13 cellular contexts compared by ENCODE assay signal in genomic region chr2:128195435-128195984, GRCh38.
A peak's percentile ranks its signal among the peaks of the same experiment; 100 is the strongest.
DNase-seq lines count a peak whose midpoint lies in the region; ATAC-seq and TF ChIP-seq lines count a peak whose summit lies in the region.
"Had no signal": no experiment of that assay in that cellular context is flagged by ENCODE, and none has a peak within 500 bp of the region (broad histone marks: within the 10 kb centered on the region; RNA-seq: fewer than 3 reads in every experiment).

No MANE protein-coding gene starts in this region.

- H3K79me2 ChIP-seq in hepatocyte = no peaks in the 10 kb centered on the region

- TF ChIP-seq POLR2A in sigmoid colon (IDR thresholded peaks at IDR 0.05) = no peak

- no peak for TF ChIP-seq CTCF in activated CD8-positive, alpha-beta T cell treated with anti-CD3 and anti-CD28 coated beads for 36 hours (IDR thresholded peaks at IDR 0.05)
- no peak for TF ChIP-seq CTCF in hepatocyte (IDR thresholded peaks at IDR 0.05; ENCODE audit: poor library complexity)
- no peak for TF ChIP-seq CTCF in sigmoid colon (IDR thresholded peaks at IDR 0.05)

- H3K27ac Mint-ChIP-seq in activated CD8-positive, alpha-beta T cell treated with anti-CD3 and anti-CD28 coated beads, Interleukin-2, amount 10 ng/mL, durations not matched to agents 7 days and 5 days = peak overlapping the region; percentile 42
- no peak overlapping the region for H3K27ac Mint-ChIP-seq in activated CD8-positive, alpha-beta T cell treated with anti-CD3 and anti-CD28 coated beads for 36 hours
- H3K27ac Mint-ChIP-seq in T-cell = peak overlapping the region; percentile 37 to 92
- H3K27ac Mint-ChIP-seq: natural killer cell treated with Interleukin-12 subunit alpha and Interleukin-12 subunit beta and Interleukin-15 and Interleukin-18, amount 100 ng/mL, for 72 hours had no signal

- H3K4me1 Mint-ChIP-seq in activated CD8-positive, alpha-beta T cell treated with anti-CD3 and anti-CD28 coated beads, Interleukin-2, amount 10 ng/mL, durations not matched to agents 7 days and 5 days (ENCODE audit: low read depth) = peaks cover 26% of the 10 kb centered on the region
- H3K4me1 Mint-ChIP-seq in activated CD8-positive, alpha-beta T cell treated with anti-CD3 and anti-CD28 coated beads for 36 hours (ENCODE audit: low read depth) = peaks cover 27% of the 10 kb centered on the region
- H3K4me1 Mint-ChIP-seq in T-cell = peaks cover 31 to 40% (median 33%) of the 10 kb centered on the region in 3 donors

- H3K4me3 Mint-ChIP-seq in activated CD8-positive, alpha-beta T cell treated with anti-CD3 and anti-CD28 coated beads, Interleukin-2, amount 10 ng/mL, durations not matched to agents 7 days and 5 days = no peak overlapping the region
- no peak overlapping the region for H3K4me3 Mint-ChIP-seq in activated CD8-positive, alpha-beta T cell treated with anti-CD3 and anti-CD28 coated beads for 36 hours
- peak overlapping the region; percentile 21 to 62 (median 35) for H3K4me3 Mint-ChIP-seq in T-cell
- H3K4me3 Mint-ChIP-seq: H9; natural killer cell treated with Interleukin-12 subunit alpha and Interleukin-12 subunit beta and Interleukin-15 and Interleukin-18, amount 100 ng/mL, for 72 hours had no signal

- H3K4me1 ChIP-seq in hepatocyte (ENCODE audit: insufficient read depth) (peaks cover 24% of the 10 kb centered on the region), sigmoid colon (peaks cover 0 to 23% (median 18%) of the 10 kb centered on the region in 4 donors)
- H3K4me1 ChIP-seq: breast epithelium had no signal

- CTCF ChIA-PET in activated CD8-positive, alpha-beta T cell treated with anti-CD3 and anti-CD28 coated beads, Interleukin-2, amount 10 ng/mL, durations not matched to agents 7 days and 5 days (lab: Charles Lee) = no interaction called here
- CTCF ChIA-PET in activated CD8-positive, alpha-beta T cell treated with anti-CD3 and anti-CD28 coated beads for 36 hours (lab: Charles Lee) = no interaction called here
- CTCF ChIA-PET in T-cell (lab: Charles Lee) = no interaction called here

- H3K4me3 ChIP-seq in hepatocyte = no peak overlapping the region
- H3K4me3 ChIP-seq in sigmoid colon = no peak overlapping the region
- H3K4me3 ChIP-seq: breast epithelium had no signal

- no peaks in the 10 kb centered on the region for H3K9me3 Mint-ChIP-seq in activated CD8-positive, alpha-beta T cell treated with anti-CD3 and anti-CD28 coated beads, Interleukin-2, amount 10 ng/mL, durations not matched to agents 7 days and 5 days (ENCODE audit: insufficient read depth)
- no peaks in the 10 kb centered on the region for H3K9me3 Mint-ChIP-seq in activated CD8-positive, alpha-beta T cell treated with anti-CD3 and anti-CD28 coated beads for 36 hours
- no peaks in the 10 kb centered on the region for H3K9me3 Mint-ChIP-seq in T-cell
- H3K9me3 Mint-ChIP-seq: activated naive CD8-positive, alpha-beta T cell treated with anti-CD3 and anti-CD28 coated beads, Interleukin-2, amount 10 ng/mL, durations not matched to agents 7 days and 5 days; H9; natural killer cell treated with Interleukin-12 subunit alpha and Interleukin-12 subunit beta and Interleukin-15 and Interleukin-18, amount 100 ng/mL, for 72 hours had no signal

- H3K27ac ChIP-seq in hepatocyte = peak overlapping the region; percentile 69
- peak overlapping the region in 3 of 4 donors; percentile 57 to 73 (median 69) for H3K27ac ChIP-seq in sigmoid colon
- H3K27ac ChIP-seq: breast epithelium had no signal

- H3K4me2 ChIP-seq in hepatocyte = peak overlapping the region; percentile 55

- no peaks in the 10 kb centered on the region for H4K20me1 ChIP-seq in hepatocyte (ENCODE audit: insufficient read depth, poor library complexity, severe bottlenecking)

- no peak for ATAC-seq in activated CD8-positive, alpha-beta T cell treated with anti-CD3 and anti-CD28 coated beads, Interleukin-2, amount 10 ng/mL, durations not matched to agents 7 days and 5 days
- no peak for ATAC-seq in activated CD8-positive, alpha-beta T cell treated with anti-CD3 and anti-CD28 coated beads for 36 hours
- ATAC-seq in T-cell (replicated peaks in 1 of 4) (peak in 2 of 4 experiments; percentile 25 to 33), HG03460 (IDR thresholded peaks at IDR 0.05; ENCODE audit: unreplicated experiment) (no peak)

- 61% methylated on average over 6 of the region's 6 CpGs for WGBS in hepatocyte (ENCODE audit: low lambda C conversion rate, missing lambda C conversion rate)
- whole genome bisulfite sequencing in sigmoid colon, 2 donors = 15 to 37% methylated on average over 6 of the region's 6 CpGs

- no peak for DNase-seq in activated CD8-positive, alpha-beta T cell treated with anti-CD3 and anti-CD28 coated beads, Interleukin-2, amount 10 ng/mL, durations not matched to agents 7 days and 5 days
- DNase-seq in activated CD8-positive, alpha-beta T cell treated with anti-CD3 and anti-CD28 coated beads for 36 hours = no peak
- no peak for DNase-seq in T-cell
- DNase-seq in hepatocyte (ENCODE audit: low spot score) = peak; percentile 46
- no peak for DNase-seq in sigmoid colon
- no peak for DNase-seq in activated effector memory CD4-positive, alpha-beta T cell treated with anti-CD3 and anti-CD28 coated beads, Interleukin-2, amount 50 U/mL, for 16 hours
- no peak for DNase-seq in NCI-H2227 treated with DMSO at 0.1 percent for 48 hours (lab: John Stamatoyannopoulos, UW)
- DNase-seq: activated CD4-positive, CD25-positive, alpha-beta regulatory T cell treated with anti-CD3 and anti-CD28 coated beads, Interleukin-2, amount 50 U/mL, for 72 hours; activated naive CD8-positive, alpha-beta T cell treated with anti-CD3 and anti-CD28 coated beads, Interleukin-2, amount 10 ng/mL, durations not matched to agents 7 days and 5 days had no signal

- H3K36me3 ChIP-seq in hepatocyte (replicated peaks; ENCODE audit: insufficient read depth, low read depth) = no peaks in the 10 kb centered on the region
- H3K36me3 ChIP-seq in sigmoid colon = peaks cover 0 to 14% (median 4%) of the 10 kb centered on the region in 4 donors
- H3K36me3 ChIP-seq: breast epithelium had no signal

- H3K9me3 ChIP-seq in hepatocyte (ENCODE audit: low read depth) (no peaks in the 10 kb centered on the region), sigmoid colon (no peaks in the 10 kb centered on the region)
- H3K9me3 ChIP-seq: breast epithelium had no signal

- peaks cover 47% of the 10 kb centered on the region for H3K36me3 Mint-ChIP-seq in activated CD8-positive, alpha-beta T cell treated with anti-CD3 and anti-CD28 coated beads, Interleukin-2, amount 10 ng/mL, durations not matched to agents 7 days and 5 days (ENCODE audit: low read depth)
- peaks cover 28% of the 10 kb centered on the region for H3K36me3 Mint-ChIP-seq in activated CD8-positive, alpha-beta T cell treated with anti-CD3 and anti-CD28 coated beads for 36 hours (ENCODE audit: low read depth)
- peaks cover 21% of the 10 kb centered on the region for H3K36me3 Mint-ChIP-seq in T-cell

- no peak for TF ChIP-seq EP300 in sigmoid colon (IDR thresholded peaks at IDR 0.05)

- POLR2A ChIA-PET in activated CD8-positive, alpha-beta T cell treated with anti-CD3 and anti-CD28 coated beads, Interleukin-2, amount 10 ng/mL, durations not matched to agents 7 days and 5 days (lab: Charles Lee) = no interaction called here
- POLR2A ChIA-PET in activated CD8-positive, alpha-beta T cell treated with anti-CD3 and anti-CD28 coated beads for 36 hours (lab: Charles Lee) = no interaction called here
- POLR2A ChIA-PET in T-cell (lab: Charles Lee) = no interaction called here

- H2AFZ ChIP-seq in hepatocyte = no peak overlapping the region

- no peaks in the 10 kb centered on the region for H3K9me2 ChIP-seq in hepatocyte (replicated peaks; ENCODE audit: insufficient read depth)

- H3K27me3 Mint-ChIP-seq in activated CD8-positive, alpha-beta T cell treated with anti-CD3 and anti-CD28 coated beads, Interleukin-2, amount 10 ng/mL, durations not matched to agents 7 days and 5 days (ENCODE audit: low read depth) = no peaks in the 10 kb centered on the region
- H3K27me3 Mint-ChIP-seq in activated CD8-positive, alpha-beta T cell treated with anti-CD3 and anti-CD28 coated beads for 36 hours = no peaks in the 10 kb centered on the region
- H3K27me3 Mint-ChIP-seq in T-cell = no peaks in the 10 kb centered on the region
- H3K27me3 Mint-ChIP-seq: activated naive CD8-positive, alpha-beta T cell treated with anti-CD3 and anti-CD28 coated beads, Interleukin-2, amount 10 ng/mL, durations not matched to agents 7 days and 5 days; natural killer cell treated with Interleukin-12 subunit alpha and Interleukin-12 subunit beta and Interleukin-15 and Interleukin-18, amount 100 ng/mL, for 72 hours had no signal

- H3K27me3 ChIP-seq in hepatocyte (no peaks in the 10 kb centered on the region), sigmoid colon (no peaks in the 10 kb centered on the region)
- H3K27me3 ChIP-seq: breast epithelium had no signal

- intact Hi-C loops in activated CD8-positive, alpha-beta T cell treated with anti-CD3 and anti-CD28 coated beads for 36 hours (cut with micrococcal nuclease) = no loop called here
- intact Hi-C loops in sigmoid colon (cut with DNase I) = loop anchor here (5.0 kb wide), 1 partner anchor 37 kb away; no protein-coding TSS in a partner anchor

Comparison
In these comparisons a context has a peak if more than half of its experiments do, and no peak if none do; other contexts are left out.
1. H3K4me3 Mint-ChIP-seq: peak in T-cell (3 of 3); none in activated CD8-positive, alpha-beta T cell treated with anti-CD3 and anti-CD28 coated beads, Interleukin-2, amount 10 ng/mL, durations not matched to agents 7 days and 5 days (single experiment) and activated CD8-positive, alpha-beta T cell treated with anti-CD3 and anti-CD28 coated beads for 36 hours (single experiment).